8 cellular contexts compared by ENCODE assay signal in genomic region chr19:23762884-23763711, GRCh38. TPM values are rescaled to one million over a fixed set of nuclear protein-coding genes. Genes with fewer than 3 reads are reported as not detected.
DNase-seq lines count a peak whose midpoint lies in the region; FAIRE-seq and TF ChIP-seq lines count a peak whose summit lies in the region.

No MANE protein-coding gene starts in this region.

- DNase-seq in AG08395 (ENCODE audit: low spot score) (peak; percentile 60), cerebellar nuclear complex (lab: John Stamatoyannopoulos, UW) (peak; percentile 56 to 84), kidney (peak; percentile 94), HPDE6-E6E7 (ENCODE audit: extremely low spot score) (no peak)
- peak; percentile 73 for DNase-seq in activated CD4-positive, alpha-beta T cell treated with anti-CD3 and anti-CD28 coated beads for 1 hour
- DNase-seq in stimulated activated CD4-positive, alpha-beta T cell treated with anti-CD3 and anti-CD28 coated beads, Interleukin-15, amount 100 ng/mL, for 24 hours: peak; percentile 89

- peak overlapping the region; percentile 76 to 89 for H3K9ac ChIP-seq in kidney (ENCODE audit: low read length in 2 of 2)

- peak; percentile 45 for TF ChIP-seq POLR2A in GM18951 (IDR thresholded peaks at IDR 0.05; ENCODE audit: extremely low read depth, insufficient read depth, insufficient read length)

- no peaks in the 10 kb centered on the region for H3K4me1 ChIP-seq in kidney (ENCODE audit: control insufficient read depth in 1 of 2, insufficient read depth in 1 of 2, low read depth in 1 of 2, low read length in 2 of 2)

- no peak for TF ChIP-seq CTCF in kidney (IDR thresholded peaks at IDR 0.05; ENCODE audit: borderline replicate concordance, extremely low read depth, insufficient read depth)

- H3K27ac ChIP-seq in KOPT-K1 (ENCODE audit: low read depth, low read length, poor library complexity, severe bottlenecking) (peak overlapping the region; percentile 73), kidney (ENCODE audit: low read depth in 2 of 2, low read length in 2 of 2) (peak overlapping the region; percentile 75 to 76)

- intact Hi-C loops in kidney (cut with DNase I): no loop called here

- peak overlapping the region; percentile 84 for H3K4me3 ChIP-seq in kidney (ENCODE audit: low read length in 2 of 2)

- FAIRE-seq in kidney (lab: Jason Lieb, UNC): peak; percentile 67

- H3K36me3 ChIP-seq in KOPT-K1 (ENCODE audit: insufficient read depth, low read length) (peaks cover 27% of the 10 kb centered on the region), kidney (ENCODE audit: control insufficient read depth in 1 of 2, insufficient read depth in 2 of 2, low read length in 2 of 2) (no peaks in the 10 kb centered on the region)

- in situ Hi-C loops in GM18951 (cut with MboI; ENCODE audit: low sequenced_read_pairs, unreplicated experiment): no loop called here

- H3K9me3 ChIP-seq in KOPT-K1 (ENCODE audit: insufficient read depth, low read length, poor library complexity, severe bottlenecking) (peaks cover 9% of the 10 kb centered on the region), kidney (ENCODE audit: control insufficient read depth in 1 of 2, low read length in 2 of 2) (no peaks in the 10 kb centered on the region)

RNA-seq across cellular contexts. Expression of gene ZNF681, which starts 4.4 kb away (rescaled TPM):
- 3.1 TPM for total RNA-seq in kidney
- polyA plus RNA-seq in kidney (ENCODE audit: insufficient read depth, low read depth, low replicate concordance): 0.30 TPM
